25 cellular contexts compared by ENCODE assay signal in the genomic region with DNA sequence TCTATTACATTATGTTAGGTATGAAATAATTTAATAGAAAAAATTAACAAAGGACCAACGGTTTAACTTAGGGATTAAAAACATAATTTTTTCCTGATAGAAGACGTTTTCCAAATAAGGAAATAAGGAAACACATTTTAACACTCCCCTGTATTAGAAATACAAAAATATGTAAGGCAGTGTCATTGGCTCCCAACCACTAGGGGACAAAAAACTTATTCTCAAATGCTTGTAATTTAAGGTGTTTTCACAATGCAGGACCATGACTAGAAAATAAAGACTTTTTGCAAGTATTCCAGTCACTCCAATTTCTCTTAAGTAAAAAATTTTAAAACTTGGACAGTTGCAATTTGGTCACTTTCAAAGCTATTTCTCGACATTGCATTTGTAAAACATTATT.
DNase-seq lines count a peak whose midpoint lies in the region; ATAC-seq and TF ChIP-seq lines count a peak whose summit lies in the region.
"Had no signal": no experiment of that assay in that cellular context is flagged by ENCODE, and none has a peak within 500 bp of the region (broad histone marks: within the 10 kb centered on the region; RNA-seq: fewer than 3 reads in every experiment).

No MANE protein-coding gene starts in this region.

- no peak for ATAC-seq in HCT116
- no peak for ATAC-seq in stimulated activated effector memory CD8-positive, alpha-beta T cell treated with anti-CD3 and anti-CD28 coated beads, Interleukin-12 subunit alpha, Interleukin-12 subunit beta, amount 100 ng/mL, for 72 hours
- ATAC-seq: A549; CD8-positive, alpha-beta T cell; K562; PC-3; Right ventricle myocardium inferior had no signal

- H3K4me3 ChIP-seq in AG04450 (ENCODE audit: low read depth, low read length) = no peak overlapping the region
- H3K4me3 ChIP-seq in HCT116 (replicated peaks in 1 of 2; ENCODE audit: low read depth in 1 of 2, low read length in 2 of 2) = no peak overlapping the region
- no peak overlapping the region for H3K4me3 ChIP-seq in endodermal cell (ENCODE audit: low read length)
- no peak overlapping the region for H3K4me3 ChIP-seq in osteoblast (ENCODE audit: insufficient read depth, low read length)
- H3K4me3 ChIP-seq: A549, K562 had no signal

- no peak for TF ChIP-seq RAD21 in HCT116 (IDR thresholded peaks at IDR 0.05; ENCODE audit: low read depth)

- TF ChIP-seq CTCF in AG04450 (IDR thresholded peaks at IDR 0.05; ENCODE audit: low read depth, low read length) (0 out of 2 replicates have a peak, but pooled peaks have one; percentile 8), HCT116 (IDR thresholded peaks at IDR 0.05 in 2 of 3, conservative IDR thresholded peaks at IDR 0.05 in 1 of 3; ENCODE audit: borderline replicate concordance in 1 of 3, insufficient read depth in 1 of 3, low read depth in 2 of 3, low read length in 2 of 3) (peak in 2 of 3 experiments; percentile 39 to 43; a peak in 3 of 6 replicates), endodermal cell (conservative IDR thresholded peaks at IDR 0.05) (peak; percentile 62), osteoblast (IDR thresholded peaks at IDR 0.05; ENCODE audit: extremely low read depth, low read depth, low read length) (peak; percentile 21)

- H3K27ac ChIP-seq in AG04450 (ENCODE audit: low read depth, low read length) (no peak overlapping the region), HCT116 (ENCODE audit: low read depth, low read length) (peak overlapping the region; percentile 96; the same call in 1 of the 2 replicates), endodermal cell (ENCODE audit: low read depth, low read length) (no peak overlapping the region), osteoblast (ENCODE audit: low read depth, low read length) (no peak overlapping the region)
- H3K27ac ChIP-seq: A549 had no signal

- RAD21 ChIA-PET in HCT116 (lab: Charles Lee; ENCODE audit: low non-redundant PET in 1 of 2, low total read pairs in 2 of 2, uncharacterized antibody in 2 of 2, unreplicated experiment in 2 of 2) = no interaction called here

- POLR2A ChIA-PET in AG04450 (lab: Yijun Ruan, JAX) (no interaction called here), HCT116 (lab: Charles Lee) (interaction anchor here (0.9 kb wide), 1 partner anchor 23 kb away, joined by 3 read pairs; no protein-coding TSS in a partner anchor)

- H4K20me1 ChIP-seq in HCT116 (ENCODE audit: insufficient read depth) = no peaks in the 10 kb centered on the region
- no peaks in the 10 kb centered on the region for H4K20me1 ChIP-seq in osteoblast (ENCODE audit: insufficient read depth, low read length)

- no peak overlapping the region for H3K4me3 Mint-ChIP-seq in endodermal cell
- no peak overlapping the region for H3K4me3 Mint-ChIP-seq in stimulated activated effector memory CD8-positive, alpha-beta T cell treated with anti-CD3 and anti-CD28 coated beads, Interleukin-12 subunit alpha, Interleukin-12 subunit beta, amount 100 ng/mL, for 72 hours
- H3K4me3 Mint-ChIP-seq: CD8-positive, alpha-beta T cell had no signal

- 79% methylated on average over 3 of the region's 3 CpGs; no CpG with 5 or more reads in 1 of the 2 experiments for WGBS in endodermal cell (ENCODE audit: insufficient coverage in 1 of 2, insufficient read length in 1 of 2), 2 experiments

- H3K79me2 ChIP-seq in HCT116 (ENCODE audit: insufficient read depth, low read length) (peaks cover 5% of the 10 kb centered on the region), osteoblast (ENCODE audit: insufficient read depth, low read length) (no peaks in the 10 kb centered on the region)

- no peaks in the 10 kb centered on the region for H3K9me3 ChIP-seq in AG04450 (ENCODE audit: control insufficient read depth, insufficient read depth, low read length)
- H3K9me3 ChIP-seq in HCT116 (ENCODE audit: control insufficient read depth in 1 of 2, insufficient read depth in 1 of 2, low read depth in 1 of 2, low read length in 2 of 2) = no peaks in the 10 kb centered on the region
- H3K9me3 ChIP-seq in endodermal cell (ENCODE audit: control insufficient read depth, low read length) = no peaks in the 10 kb centered on the region
- no peaks in the 10 kb centered on the region for H3K9me3 ChIP-seq in osteoblast (ENCODE audit: low read depth, low read length)
- H3K9me3 ChIP-seq: A549 had no signal

- H2AFZ ChIP-seq in HCT116 (ENCODE audit: low read depth, low read length, poor library complexity, severe bottlenecking) = no peak overlapping the region
- H2AFZ ChIP-seq in osteoblast (ENCODE audit: low read length) = no peak overlapping the region

- H3K9me2 ChIP-seq in HCT116 (ENCODE audit: insufficient read depth) = no peaks in the 10 kb centered on the region

- intact Hi-C loops in HCT116 (cut with micrococcal nuclease) = loop anchor here (5.0 kb wide), 1 partner anchor 855 kb away; the partner anchor contains the start of gene ACBD5

- H3K4me1 ChIP-seq in HCT116 (ENCODE audit: control insufficient read depth in 1 of 2, insufficient read depth in 2 of 2, low read length in 2 of 2) (peaks cover 76 to 85% of the 10 kb centered on the region in 2 experiments), endodermal cell (ENCODE audit: control insufficient read depth, insufficient read depth, low read length) (no peaks in the 10 kb centered on the region), osteoblast (ENCODE audit: insufficient read depth, low read length) (no peaks in the 10 kb centered on the region)
- H3K4me1 ChIP-seq: A549 had no signal

- H3K4me2 ChIP-seq in HCT116 (ENCODE audit: low read length) (no peak overlapping the region), osteoblast (ENCODE audit: insufficient read depth, low read length) (no peak overlapping the region)
- H3K4me2 ChIP-seq: A549 had no signal

- no peaks in the 10 kb centered on the region for H3K4me1 Mint-ChIP-seq in endodermal cell
- H3K4me1 Mint-ChIP-seq in stimulated activated effector memory CD8-positive, alpha-beta T cell treated with anti-CD3 and anti-CD28 coated beads, Interleukin-12 subunit alpha, Interleukin-12 subunit beta, amount 100 ng/mL, for 72 hours = no peaks in the 10 kb centered on the region

- no peak overlapping the region for H3K9ac ChIP-seq in HCT116 (ENCODE audit: low read length)
- H3K9ac ChIP-seq in endodermal cell (ENCODE audit: extremely low read depth, low read length, poor library complexity, severe bottlenecking) = no peak overlapping the region

- no peaks in the 10 kb centered on the region for H3K9me3 Mint-ChIP-seq in endodermal cell
- H3K9me3 Mint-ChIP-seq in stimulated activated effector memory CD8-positive, alpha-beta T cell treated with anti-CD3 and anti-CD28 coated beads, Interleukin-12 subunit alpha, Interleukin-12 subunit beta, amount 100 ng/mL, for 72 hours = no peaks in the 10 kb centered on the region
- H3K9me3 Mint-ChIP-seq: CD8-positive, alpha-beta T cell had no signal

- no peaks in the 10 kb centered on the region for H3K27me3 Mint-ChIP-seq in endodermal cell (ENCODE audit: insufficient read depth)

- H3K27ac Mint-ChIP-seq in endodermal cell = no peak overlapping the region
- no peak overlapping the region for H3K27ac Mint-ChIP-seq in stimulated activated effector memory CD8-positive, alpha-beta T cell treated with anti-CD3 and anti-CD28 coated beads, Interleukin-12 subunit alpha, Interleukin-12 subunit beta, amount 100 ng/mL, for 72 hours
- H3K27ac Mint-ChIP-seq: CD8-positive, alpha-beta T cell had no signal

- TF ChIP-seq POLR2A in HCT116 (IDR thresholded peaks at IDR 0.05; ENCODE audit: borderline replicate concordance, extremely low read depth, insufficient read depth, insufficient read length) = no peak

- no peak for DNase-seq in AG04450 (ENCODE audit: low read depth, low spot score)
- no peak for DNase-seq in HCT116 (ENCODE audit: low read depth, low spot score)
- DNase-seq in endodermal cell = no peak
- DNase-seq in osteoblast (ENCODE audit: insufficient read length, low spot score, missing footprints) = no peak
- no peak for DNase-seq in GDM1 (lab: John Stamatoyannopoulos, UW)
- no peak for DNase-seq in COLO829 (ENCODE audit: low spot score)
- DNase-seq in stimulated activated effector memory CD8-positive, alpha-beta T cell treated with anti-CD3 and anti-CD28 coated beads, Interleukin-12 subunit alpha, Interleukin-12 subunit beta, amount 100 ng/mL, for 72 hours (ENCODE audit: low spot score in 2 of 2) = no peak
- no peak for DNase-seq in mesenteric fat pad (ENCODE audit: low spot score)
- DNase-seq: C1 segment of cervical spinal cord; CD8-positive, alpha-beta T cell; DMS 273 treated with DMSO at 0.1 percent for 48 hours; DMS79 treated with DMSO at 0.1 percent for 48 hours; Kasumi-1; MV-4-11; NCI-H1105; NCI-H1436 treated with DMSO at 0.1 percent for 48 hours; NCI-H187 treated with DMSO at 0.1 percent for 48 hours; NCI-H446; NCI-H526; NCI-H82; NK-92 treated with Interleukin-12 subunit alpha and Interleukin-12 subunit beta, amount 100 ng/mL, for 24 hours; PC-3 had no signal

- CTCF ChIA-PET in AG04450 (lab: Charles Lee) (interaction anchor here (1.1 kb wide), 1 partner anchor 540 kb away, joined by 3 read pairs; no protein-coding TSS in a partner anchor), HCT116 (lab: Charles Lee) (interaction anchor here (1.3 kb wide), 1 partner anchor 9 kb away, joined by 3 read pairs; no protein-coding TSS in a partner anchor)

- H3K36me3 ChIP-seq in HCT116 (ENCODE audit: control insufficient read depth in 1 of 2, insufficient read depth in 2 of 2, low read length in 2 of 2) (no peaks in the 10 kb centered on the region), endodermal cell (ENCODE audit: control insufficient read depth, insufficient read depth, low read length) (no peaks in the 10 kb centered on the region), osteoblast (ENCODE audit: insufficient read depth, low read length) (no peaks in the 10 kb centered on the region)

- H3K27me3 ChIP-seq in AG04450 (ENCODE audit: control insufficient read depth, insufficient read depth, low read length) = no peaks in the 10 kb centered on the region
- no peaks in the 10 kb centered on the region for H3K27me3 ChIP-seq in HCT116 (ENCODE audit: insufficient read depth, low read length)
- no peaks in the 10 kb centered on the region for H3K27me3 ChIP-seq in endodermal cell (ENCODE audit: control insufficient read depth, insufficient read depth, low read length, poor library complexity, severe bottlenecking)
- no peaks in the 10 kb centered on the region for H3K27me3 ChIP-seq in osteoblast (ENCODE audit: insufficient read depth, low read length)

- BruUV-seq in HCT116 (replicated peaks; lab: Mats Ljungman, UMichigan) = no TSS peak

- H3K36me3 Mint-ChIP-seq in endodermal cell (ENCODE audit: low read depth) = no peaks in the 10 kb centered on the region
- H3K36me3 Mint-ChIP-seq in stimulated activated effector memory CD8-positive, alpha-beta T cell treated with anti-CD3 and anti-CD28 coated beads, Interleukin-12 subunit alpha, Interleukin-12 subunit beta, amount 100 ng/mL, for 72 hours = no peaks in the 10 kb centered on the region

TF ChIP-seq in HCT116, 20 proteins besides CTCF, POLR2A, EP300 and RAD21:
- 0 out of 2 replicates have a peak, but pooled peaks have one; percentile 30 for TF ChIP-seq SRF (IDR thresholded peaks at IDR 0.05; ENCODE audit: low read depth)
- TF ChIP-seq YY1 (IDR thresholded peaks at IDR 0.05; ENCODE audit: extremely low read depth, insufficient replicate concordance, low read depth, low read length) = no peak
- TF ChIP-seq SP1 (IDR thresholded peaks at IDR 0.05; ENCODE audit: low read depth) = 0 out of 2 replicates have a peak, but pooled peaks have one; percentile 7
TF ChIP-seq in HCT116: peak in this region for 2.

Comparison
In these comparisons a context has a peak if more than half of its experiments do, and no peak if none do; other contexts are left out.
1. CTCF ChIP-seq: peak in every context shown above with its lines; median percentile 62 in endodermal cell; 41 in HCT116; 21 in osteoblast; 8 in AG04450.